In genomic region chr10:32938554-32939061, GRCh38 we compare ENCODE assay signal across 8 cellular contexts. TPM values are rescaled to one million over a fixed set of nuclear protein-coding genes. Genes with fewer than 3 reads are reported as not detected.
DNase-seq lines count a peak whose midpoint lies in the region; ATAC-seq and TF ChIP-seq lines count a peak whose summit lies in the region.

No MANE protein-coding gene starts in this region.

- ATAC-seq in HG02678 (IDR thresholded peaks at IDR 0.05; ENCODE audit: unreplicated experiment): peak; percentile 41
- peak; percentile 25 for ATAC-seq in T-helper 17 cell
- ATAC-seq in heart left ventricle: peak; percentile 35 to 62 (median 58)
- ATAC-seq in GM21737 (IDR thresholded peaks at IDR 0.05; ENCODE audit: unreplicated experiment): no peak

- no peaks in the 10 kb centered on the region for H3K27me3 Mint-ChIP-seq in T-helper 17 cell

- no peak for TF ChIP-seq CTCF in heart left ventricle (IDR thresholded peaks at IDR 0.05)

- H3K4me2 ChIP-seq in Karpas-422 (ENCODE audit: low read depth, low read length, poor library complexity, severe bottlenecking): no peak overlapping the region

- H3K36me3 ChIP-seq in heart left ventricle (peaks cover 0 to 26% (median 21%) of the 10 kb centered on the region in 9 donors), Karpas-422 (ENCODE audit: insufficient read depth, low read length) (peaks cover 48% of the 10 kb centered on the region)

- H3K27me3 ChIP-seq in heart left ventricle: no peaks in the 10 kb centered on the region
- H3K27me3 ChIP-seq in Karpas-422 (ENCODE audit: low read length): no peaks in the 10 kb centered on the region

- peaks cover 60% of the 10 kb centered on the region for H3K4me1 Mint-ChIP-seq in T-helper 17 cell

- peak overlapping the region in 10 of 12 donors; percentile 11 to 40 (median 20) for H3K4me3 ChIP-seq in heart left ventricle
- H3K4me3 ChIP-seq in Karpas-422 (ENCODE audit: low read length): no peak overlapping the region

- peaks cover 87% of the 10 kb centered on the region for H4K20me1 ChIP-seq in Karpas-422 (ENCODE audit: insufficient read depth, low read depth, low read length)

- no peak overlapping the region for H2AFZ ChIP-seq in Karpas-422 (ENCODE audit: low read length)

- peaks cover 7 to 87% (median 69%) of the 10 kb centered on the region in 12 donors for H3K4me1 ChIP-seq in heart left ventricle
- peaks cover 41% of the 10 kb centered on the region for H3K4me1 ChIP-seq in Karpas-422 (ENCODE audit: low read length)

- 11 to 20% (median 14%) methylated on average over 14 of the region's 14 CpGs for WGBS in heart left ventricle, 4 donors

- H3K36me3 Mint-ChIP-seq in T-helper 17 cell (ENCODE audit: low read depth): peaks cover 16% of the 10 kb centered on the region

- TF ChIP-seq POLR2A in heart left ventricle (IDR thresholded peaks at IDR 0.05): no peak

- no peaks in the 10 kb centered on the region for H3K9me3 ChIP-seq in T-helper 17 cell (ENCODE audit: control insufficient read depth, low read length, poor library complexity, severe bottlenecking)
- no peaks in the 10 kb centered on the region for H3K9me3 ChIP-seq in heart left ventricle
- no peaks in the 10 kb centered on the region for H3K9me3 ChIP-seq in Karpas-422 (ENCODE audit: low read length)

- no peaks in the 10 kb centered on the region for H3K9me2 ChIP-seq in Karpas-422 (replicated peaks; ENCODE audit: insufficient read depth, low read length)

- intact Hi-C loops in heart left ventricle (cut with DNase I): loop anchor here in 3 of 10 donors (2.0 to 5.0 kb wide), 3 partner anchors 14 to 69 kb away; no protein-coding TSS in a partner anchor

- H3K27ac ChIP-seq in heart left ventricle: peak overlapping the region; percentile 3 to 87 (median 72)
- no peak overlapping the region for H3K27ac ChIP-seq in Karpas-422 (ENCODE audit: low read length)

- H3K27ac Mint-ChIP-seq in T-helper 17 cell: peak overlapping the region; percentile 97

- H3K9ac ChIP-seq in Karpas-422 (ENCODE audit: low read length): no peak overlapping the region

- peak overlapping the region; percentile 77 for H3K4me3 Mint-ChIP-seq in T-helper 17 cell

- peaks cover 100% of the 10 kb centered on the region for H3K79me2 ChIP-seq in Karpas-422 (ENCODE audit: low read length)

- DNase-seq in T-helper 17 cell (no peak), heart left ventricle (peak in 4 of 5 donors; percentile 34 to 61 (median 42)), putamen (ENCODE audit: low spot score) (peak; percentile 73), NCI-H1930 (lab: John Stamatoyannopoulos, UW) (no peak), Karpas-422 (no peak), cerebellar nuclear complex (lab: John Stamatoyannopoulos, UW) (no peak)

RNA-seq across cellular contexts. Expression of gene ITGB1, which starts 19.4 kb away (rescaled TPM):
- total RNA-seq in T-helper 17 cell: 100 to 1,000 TPM; 392 to 428 TPM
- total RNA-seq in heart left ventricle: 1,000 to 10,000 TPM in 1 of 9 donors, 100 to 1,000 TPM in 8; 542 to 1,594 (median 701) TPM
- polyA plus RNA-seq in heart left ventricle: 1,000 to 10,000 TPM in 1 of 2 donors, 100 to 1,000 TPM in 1; 150 to 1,693 TPM
- total RNA-seq in Karpas-422 (2014; rRNA removed; shearing (Covaris generic); ENCODE audit: low replicate concordance): 526 and 559 TPM in 2 replicates

Comparison
In these comparisons a context has a peak if more than half of its experiments do, and no peak if none do; other contexts are left out.
1. DNase-seq: peak in heart left ventricle (4 of 5) and putamen (single experiment); none in T-helper 17 cell (0 of 3), NCI-H1930 (0 of 2), Karpas-422 (single experiment) and cerebellar nuclear complex (0 of 2).